Comparison of ENCODE assay signal across 1 cellular context in genomic region chr10:69759641-69760040, GRCh38.
TF ChIP-seq lines count a peak whose summit lies in the region.

No MANE protein-coding gene starts in this region.

TF ChIP-seq in GM23338, 12 proteins besides CTCF, POLR2A, EP300 and RAD21:
- TF ChIP-seq, protein P1, sequence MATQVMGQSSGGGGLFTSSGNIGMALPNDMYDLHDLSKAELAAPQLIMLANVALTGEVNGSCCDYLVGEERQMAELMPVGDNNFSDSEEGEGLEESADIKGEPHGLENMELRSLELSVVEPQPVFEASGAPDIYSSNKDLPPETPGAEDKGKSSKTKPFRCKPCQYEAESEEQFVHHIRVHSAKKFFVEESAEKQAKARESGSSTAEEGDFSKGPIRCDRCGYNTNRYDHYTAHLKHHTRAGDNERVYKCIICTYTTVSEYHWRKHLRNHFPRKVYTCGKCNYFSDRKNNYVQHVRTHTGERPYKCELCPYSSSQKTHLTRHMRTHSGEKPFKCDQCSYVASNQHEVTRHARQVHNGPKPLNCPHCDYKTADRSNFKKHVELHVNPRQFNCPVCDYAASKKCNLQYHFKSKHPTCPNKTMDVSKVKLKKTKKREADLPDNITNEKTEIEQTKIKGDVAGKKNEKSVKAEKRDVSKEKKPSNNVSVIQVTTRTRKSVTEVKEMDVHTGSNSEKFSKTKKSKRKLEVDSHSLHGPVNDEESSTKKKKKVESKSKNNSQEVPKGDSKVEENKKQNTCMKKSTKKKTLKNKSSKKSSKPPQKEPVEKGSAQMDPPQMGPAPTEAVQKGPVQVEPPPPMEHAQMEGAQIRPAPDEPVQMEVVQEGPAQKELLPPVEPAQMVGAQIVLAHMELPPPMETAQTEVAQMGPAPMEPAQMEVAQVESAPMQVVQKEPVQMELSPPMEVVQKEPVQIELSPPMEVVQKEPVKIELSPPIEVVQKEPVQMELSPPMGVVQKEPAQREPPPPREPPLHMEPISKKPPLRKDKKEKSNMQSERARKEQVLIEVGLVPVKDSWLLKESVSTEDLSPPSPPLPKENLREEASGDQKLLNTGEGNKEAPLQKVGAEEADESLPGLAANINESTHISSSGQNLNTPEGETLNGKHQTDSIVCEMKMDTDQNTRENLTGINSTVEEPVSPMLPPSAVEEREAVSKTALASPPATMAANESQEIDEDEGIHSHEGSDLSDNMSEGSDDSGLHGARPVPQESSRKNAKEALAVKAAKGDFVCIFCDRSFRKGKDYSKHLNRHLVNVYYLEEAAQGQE (IDR thresholded peaks at IDR 0.05; ENCODE audit: unreplicated experiment): no peak
- TF ChIP-seq STAT1 (IDR thresholded peaks at IDR 0.05; ENCODE audit: unreplicated experiment) (no peak), ZNF462 (CRISPR knock-in tag; IDR thresholded peaks at IDR 0.05) (no peak), NANOG (IDR thresholded peaks at IDR 0.05; ENCODE audit: borderline replicate concordance) (no peak), EZH2phosphoT487 (IDR thresholded peaks at IDR 0.05; ENCODE audit: unreplicated experiment) (no peak), ZNF114 (CRISPR knock-in tag; IDR thresholded peaks at IDR 0.05) (no peak), EZH2 (IDR thresholded peaks at IDR 0.05; ENCODE audit: low read depth, unreplicated experiment) (no peak), CREB1 (CRISPR knock-in tag; IDR thresholded peaks at IDR 0.05; ENCODE audit: low read depth) (no peak), POLR2AphosphoS5 (IDR thresholded peaks at IDR 0.05; ENCODE audit: low read depth) (no peak)
- TF ChIP-seq, protein P2, sequence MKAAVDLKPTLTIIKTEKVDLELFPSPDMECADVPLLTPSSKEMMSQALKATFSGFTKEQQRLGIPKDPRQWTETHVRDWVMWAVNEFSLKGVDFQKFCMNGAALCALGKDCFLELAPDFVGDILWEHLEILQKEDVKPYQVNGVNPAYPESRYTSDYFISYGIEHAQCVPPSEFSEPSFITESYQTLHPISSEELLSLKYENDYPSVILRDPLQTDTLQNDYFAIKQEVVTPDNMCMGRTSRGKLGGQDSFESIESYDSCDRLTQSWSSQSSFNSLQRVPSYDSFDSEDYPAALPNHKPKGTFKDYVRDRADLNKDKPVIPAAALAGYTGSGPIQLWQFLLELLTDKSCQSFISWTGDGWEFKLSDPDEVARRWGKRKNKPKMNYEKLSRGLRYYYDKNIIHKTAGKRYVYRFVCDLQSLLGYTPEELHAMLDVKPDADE (IDR thresholded peaks at IDR 0.05): no peak
